ENCODE assay signal across 28 cellular contexts in the genomic region with DNA sequence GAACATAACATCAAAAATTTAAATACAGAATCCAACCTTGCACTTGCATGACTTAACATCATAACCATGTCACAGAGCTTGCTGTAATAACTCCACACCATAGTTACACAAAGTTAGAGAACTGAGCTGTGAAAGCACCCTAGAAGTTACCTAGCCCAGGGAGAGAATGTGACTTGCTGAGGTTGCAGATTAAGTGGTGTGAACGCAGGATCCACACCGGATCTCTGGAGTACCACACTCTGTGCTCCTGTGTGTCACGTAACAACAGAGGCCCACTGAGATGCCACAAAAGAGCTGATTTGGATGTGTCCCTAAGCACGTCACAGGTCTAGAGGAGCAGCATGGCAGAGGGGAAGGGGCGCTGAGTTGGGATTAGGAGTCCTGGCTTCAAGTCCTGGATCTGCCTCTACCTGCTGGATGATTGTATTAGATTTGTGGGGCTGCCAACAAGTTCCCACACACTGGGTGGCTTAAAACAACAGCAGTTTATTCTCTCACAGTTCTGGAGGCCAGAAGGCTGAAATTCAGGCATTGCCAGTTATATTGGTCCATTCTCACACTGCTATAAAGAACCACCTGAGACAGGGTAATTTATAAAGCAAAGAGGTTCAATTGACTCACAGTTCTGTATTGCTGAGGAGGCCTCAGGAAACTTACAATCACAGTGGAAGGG.
"Had no signal": no experiment of that assay in that cellular context is flagged by ENCODE, and none has a peak within 500 bp of the region (broad histone marks: within the 10 kb centered on the region; RNA-seq: fewer than 3 reads in every experiment).

No MANE protein-coding gene starts in this region.

- H3K4me3 ChIP-seq: cardiac muscle cell, coronary artery, dorsolateral prefrontal cortex, esophagus squamous epithelium, gastroesophageal sphincter had no signal

- H3K36me3 ChIP-seq: cardiac muscle cell, esophagus squamous epithelium, gastroesophageal sphincter had no signal

- H3K4me3 Mint-ChIP-seq: activated CD4-positive, alpha-beta memory T cell treated with anti-CD3 and anti-CD28 coated beads for 36 hours; activated CD4-positive, alpha-beta T cell treated with anti-CD3 and anti-CD28 coated beads for 36 hours; activated CD4-positive, alpha-beta T cell treated with anti-CD3 and anti-CD28 coated beads, Interleukin-2, amount 10 ng/mL, durations not matched to agents 24 days and 14 days; activated CD8-positive, alpha-beta memory T cell treated with anti-CD3 and anti-CD28 coated beads, Interleukin-2, amount 10 ng/mL, durations not matched to agents 7 days and 5 days; activated CD8-positive, alpha-beta T cell treated with anti-CD3 and anti-CD28 coated beads, Interleukin-2, amount 10 ng/mL, durations not matched to agents 7 days and 5 days; activated naive CD8-positive, alpha-beta T cell; activated T-cell treated with anti-CD3 and anti-CD28 coated beads, Interleukin-2, amount 50 U/mL, for 72 hours; dendritic cell treated with granulocyte-macrophage colony-stimulating factor and Interleukin-4, amounts not matched to agents 40 ng/mL and 50 ng/mL, for 4 days; effector memory CD8-positive, alpha-beta T cell had no signal

- H3K9me3 Mint-ChIP-seq: activated CD4-positive, alpha-beta T cell treated with anti-CD3 and anti-CD28 coated beads, Interleukin-2, amount 10 ng/mL, durations not matched to agents 24 days and 14 days; effector memory CD8-positive, alpha-beta T cell had no signal

- H3K27me3 ChIP-seq: cardiac muscle cell, dorsolateral prefrontal cortex, esophagus squamous epithelium, gastroesophageal sphincter had no signal

- FAIRE-seq: astrocyte had no signal

- H3K4me1 Mint-ChIP-seq: activated CD4-positive, alpha-beta T cell treated with anti-CD3 and anti-CD28 coated beads for 36 hours; activated CD4-positive, alpha-beta T cell treated with anti-CD3 and anti-CD28 coated beads, Interleukin-2, amount 10 ng/mL, durations not matched to agents 24 days and 14 days; activated CD8-positive, alpha-beta memory T cell treated with anti-CD3 and anti-CD28 coated beads, Interleukin-2, amount 10 ng/mL, durations not matched to agents 7 days and 5 days had no signal

- H3K4me1 ChIP-seq: esophagus squamous epithelium, gastroesophageal sphincter had no signal

- H3K36me3 Mint-ChIP-seq: activated CD4-positive, alpha-beta memory T cell treated with anti-CD3 and anti-CD28 coated beads for 36 hours; activated CD8-positive, alpha-beta memory T cell treated with anti-CD3 and anti-CD28 coated beads, Interleukin-2, amount 10 ng/mL, durations not matched to agents 7 days and 5 days; activated naive CD8-positive, alpha-beta T cell had no signal

- DNase-seq: activated CD4-positive, alpha-beta memory T cell treated with anti-CD3 and anti-CD28 coated beads for 36 hours; activated CD4-positive, alpha-beta T cell treated with anti-CD3 and anti-CD28 coated beads for 36 hours; activated CD4-positive, alpha-beta T cell treated with anti-CD3 and anti-CD28 coated beads, Interleukin-2, amount 10 ng/mL, durations not matched to agents 24 days and 14 days; activated CD4-positive, CD25-positive, alpha-beta regulatory T cell; activated CD4-positive, CD25-positive, alpha-beta regulatory T cell treated with anti-CD3 and anti-CD28 coated beads, Interleukin-2, amount 50 U/mL, for 72 hours; activated CD8-positive, alpha-beta memory T cell treated with anti-CD3 and anti-CD28 coated beads, Interleukin-2, amount 10 ng/mL, durations not matched to agents 7 days and 5 days; activated CD8-positive, alpha-beta memory T cell treated with anti-CD3 and anti-CD28 coated beads, Interleukin-2, amount 50 U/mL, for 4 hours; activated CD8-positive, alpha-beta T cell treated with anti-CD3 and anti-CD28 coated beads, Interleukin-2, amount 10 ng/mL, durations not matched to agents 7 days and 5 days; activated gamma-delta T cell treated with Interleukin-2 at 50 U/mL for 16 hours; activated naive CD4-positive, alpha-beta T cell treated with anti-CD3 and anti-CD28 coated beads, Interleukin-2, amount 50 U/mL, for 16 hours; activated naive CD4-positive, alpha-beta T cell treated with Interleukin-2 at 50 U/mL for 16 hours; activated T-cell treated with anti-CD3 and anti-CD28 coated beads, Interleukin-2, amount 50 U/mL, for 1 hour; activated T-cell treated with anti-CD3 and anti-CD28 coated beads, Interleukin-2, amount 50 U/mL, for 72 hours; amniotic stem cell; anterior cingulate cortex; central memory CD4-positive, alpha-beta T cell; dorsolateral prefrontal cortex; effector memory CD8-positive, alpha-beta T cell; erythroblast; esophagus squamous epithelium; foreskin melanocyte; T-helper 2 cell had no signal

- H3K27ac Mint-ChIP-seq: activated CD4-positive, alpha-beta memory T cell treated with anti-CD3 and anti-CD28 coated beads for 36 hours; activated CD4-positive, alpha-beta T cell treated with anti-CD3 and anti-CD28 coated beads for 36 hours; activated CD4-positive, alpha-beta T cell treated with anti-CD3 and anti-CD28 coated beads, Interleukin-2, amount 10 ng/mL, durations not matched to agents 24 days and 14 days; activated CD8-positive, alpha-beta memory T cell treated with anti-CD3 and anti-CD28 coated beads, Interleukin-2, amount 10 ng/mL, durations not matched to agents 7 days and 5 days; activated CD8-positive, alpha-beta T cell treated with anti-CD3 and anti-CD28 coated beads, Interleukin-2, amount 10 ng/mL, durations not matched to agents 7 days and 5 days; activated naive CD8-positive, alpha-beta T cell; activated T-cell treated with anti-CD3 and anti-CD28 coated beads, Interleukin-2, amount 50 U/mL, for 72 hours; dendritic cell treated with granulocyte-macrophage colony-stimulating factor and Interleukin-4, amounts not matched to agents 40 ng/mL and 50 ng/mL, for 4 days; effector memory CD8-positive, alpha-beta T cell had no signal

- H3K27ac ChIP-seq: cardiac muscle cell, coronary artery, dorsolateral prefrontal cortex, esophagus squamous epithelium, gastroesophageal sphincter had no signal

- ATAC-seq: activated CD4-positive, alpha-beta T cell treated with anti-CD3 and anti-CD28 coated beads for 36 hours; activated CD8-positive, alpha-beta memory T cell treated with anti-CD3 and anti-CD28 coated beads, Interleukin-2, amount 10 ng/mL, durations not matched to agents 7 days and 5 days; activated CD8-positive, alpha-beta T cell treated with anti-CD3 and anti-CD28 coated beads, Interleukin-2, amount 10 ng/mL, durations not matched to agents 7 days and 5 days; activated T-cell treated with anti-CD3 and anti-CD28 coated beads, Interleukin-2, amount 50 U/mL, for 72 hours; effector memory CD8-positive, alpha-beta T cell; gastroesophageal sphincter had no signal
